Comparison of ENCODE assay signal across 24 cellular contexts in genomic region chr16:21179126-21179982, GRCh38. TPM values are rescaled to one million over a fixed set of nuclear protein-coding genes. Genes with fewer than 3 reads are reported as not detected.
"Had no signal": no experiment of that assay in that cellular context is flagged by ENCODE, and none has a peak within 500 bp of the region (broad histone marks: within the 10 kb centered on the region; RNA-seq: fewer than 3 reads in every experiment).

No MANE protein-coding gene starts in this region.

- H3K27me3 ChIP-seq: esophagus squamous epithelium, suprapubic skin, upper lobe of left lung had no signal

- FAIRE-seq: islet of Langerhans had no signal

- H3K4me1 ChIP-seq: suprapubic skin had no signal

- ATAC-seq: activated T-cell treated with anti-CD3 and anti-CD28 coated beads, Interleukin-2, amount 50 U/mL, for 72 hours; left colon; stimulated activated naive CD8-positive, alpha-beta T cell treated with anti-CD3 and anti-CD28 coated beads, Interleukin-15, amount 100 ng/mL, for 72 hours had no signal

- H3K9me3 ChIP-seq: esophagus squamous epithelium, suprapubic skin, upper lobe of left lung had no signal

- H3K4me3 ChIP-seq: esophagus squamous epithelium, skin epidermis, suprapubic skin, upper lobe of left lung had no signal

- H3K27me3 Mint-ChIP-seq: stimulated activated naive CD8-positive, alpha-beta T cell treated with anti-CD3 and anti-CD28 coated beads, Interleukin-15, amount 100 ng/mL, for 72 hours had no signal

- DNase-seq: activated CD4-positive, alpha-beta T cell treated with anti-CD3 and anti-CD28 coated beads, Interleukin-2, amount 50 U/mL, for 4 hours; activated effector memory CD4-positive, alpha-beta T cell treated with anti-CD3 and anti-CD28 coated beads, Interleukin-2, amount 50 U/mL, for 16 hours; activated naive CD4-positive, alpha-beta T cell treated with anti-CD3 and anti-CD28 coated beads, Interleukin-2, amount 50 U/mL, for 16 hours; activated T-cell treated with anti-CD3 and anti-CD28 coated beads, Interleukin-2, amount 50 U/mL, for 72 hours; dermis blood vessel endothelial cell; effector memory CD4-positive, alpha-beta T cell; esophagus squamous epithelium; hippocampal formation; left colon; occipital lobe; retina; stimulated activated naive CD8-positive, alpha-beta T cell treated with anti-CD3 and anti-CD28 coated beads, Interleukin-15, amount 100 ng/mL, for 72 hours; SW 1271; T-helper 2 cell; upper lobe of left lung had no signal

- H3K27ac Mint-ChIP-seq: activated T-cell treated with anti-CD3 and anti-CD28 coated beads, Interleukin-2, amount 50 U/mL, for 72 hours; stimulated activated naive CD8-positive, alpha-beta T cell treated with anti-CD3 and anti-CD28 coated beads, Interleukin-15, amount 100 ng/mL, for 72 hours had no signal

- H3K4me3 Mint-ChIP-seq: activated T-cell treated with anti-CD3 and anti-CD28 coated beads, Interleukin-2, amount 50 U/mL, for 72 hours; stimulated activated naive CD8-positive, alpha-beta T cell treated with anti-CD3 and anti-CD28 coated beads, Interleukin-15, amount 100 ng/mL, for 72 hours had no signal

- H3K27ac ChIP-seq: skin epidermis, suprapubic skin, upper lobe of left lung, VCaP had no signal

RNA-seq across cellular contexts. Expression of gene DNAH3, which starts 28.7 kb away (rescaled TPM):
- total RNA-seq: chondrocyte, dermis blood vessel endothelial cell, posterior vena cava had no signal
- polyA plus RNA-seq: adipose tissue had no signal

RNA-seq across cellular contexts. Expression of gene ZP2, which starts 32.0 kb away (rescaled TPM):
- total RNA-seq: activated CD8-positive, alpha-beta memory T cell treated with anti-CD3 and anti-CD28 coated beads for 36 hours; activated T-cell treated with anti-CD3 and anti-CD28 coated beads, Interleukin-2, amount 50 U/mL, for 72 hours; chondrocyte; dermis blood vessel endothelial cell; esophagus squamous epithelium; occipital lobe; posterior vena cava; suprapubic skin; upper lobe of left lung had no signal
- polyA plus RNA-seq: adipose tissue, neural cell had no signal

RNA-seq across cellular contexts. Expression of gene ANKS4B, which starts 54.1 kb away (rescaled TPM):
- total RNA-seq: activated CD8-positive, alpha-beta memory T cell treated with anti-CD3 and anti-CD28 coated beads for 36 hours; activated T-cell treated with anti-CD3 and anti-CD28 coated beads, Interleukin-2, amount 50 U/mL, for 72 hours; chondrocyte; dermis blood vessel endothelial cell; esophagus squamous epithelium; occipital lobe; posterior vena cava; suprapubic skin had no signal
- polyA plus RNA-seq: neural cell had no signal
